16 cellular contexts compared by ENCODE assay signal in genomic region chr2:24515841-24516240, GRCh38. TPM values are rescaled to one million over a fixed set of nuclear protein-coding genes. Genes with fewer than 3 reads are reported as not detected.
DNase-seq lines count a peak whose midpoint lies in the region; ATAC-seq, FAIRE-seq and TF ChIP-seq lines count a peak whose summit lies in the region.
"Had no signal": no experiment of that assay in that cellular context is flagged by ENCODE, and none has a peak within 500 bp of the region (broad histone marks: within the 10 kb centered on the region; RNA-seq: fewer than 3 reads in every experiment).

No MANE protein-coding gene starts in this region.

- peak overlapping the region; percentile 33 for H3K27ac ChIP-seq in OCI-LY3 (ENCODE audit: low read length)
- H3K27ac ChIP-seq in endothelial cell of umbilical vein (ENCODE audit: insufficient read depth, low read depth, low read length): no peak overlapping the region
- peak overlapping the region; percentile 70 to 73 for H3K27ac ChIP-seq in small intestine (ENCODE audit: low read depth in 1 of 2, low read length in 1 of 2)

- no peak overlapping the region for H3K4me3 Mint-ChIP-seq in activated CD4-positive, alpha-beta T cell treated with anti-CD3 and anti-CD28 coated beads for 36 hours
- H3K4me3 Mint-ChIP-seq: activated naive CD4-positive, alpha-beta T cell treated with anti-CD3 and anti-CD28 coated beads, Interleukin-2, amount 50 U/mL, for 24 hours had no signal

- H3K4me3 ChIP-seq in OCI-LY3 (ENCODE audit: low read length) (peak overlapping the region; percentile 43), endothelial cell of umbilical vein (replicated peaks in 1 of 3; ENCODE audit: insufficient read depth in 1 of 3, low read depth in 1 of 3, low read length in 3 of 3) (no peak overlapping the region), small intestine (ENCODE audit: low read depth in 1 of 2, low read length in 2 of 2) (no peak overlapping the region)

- no peaks in the 10 kb centered on the region for H3K9me3 Mint-ChIP-seq in activated CD4-positive, alpha-beta T cell treated with anti-CD3 and anti-CD28 coated beads for 36 hours (ENCODE audit: low read depth)
- H3K9me3 Mint-ChIP-seq: activated naive CD4-positive, alpha-beta T cell treated with anti-CD3 and anti-CD28 coated beads, Interleukin-2, amount 50 U/mL, for 24 hours had no signal

- H3K4me1 Mint-ChIP-seq in activated CD4-positive, alpha-beta T cell treated with anti-CD3 and anti-CD28 coated beads for 36 hours: peaks cover 58% of the 10 kb centered on the region

- peak; percentile 61 for ATAC-seq in activated CD4-positive, alpha-beta T cell treated with anti-CD3 and anti-CD28 coated beads for 36 hours
- ATAC-seq in GM21723 (IDR thresholded peaks at IDR 0.05; ENCODE audit: unreplicated experiment): no peak

- H4K20me1 ChIP-seq in OCI-LY3 (ENCODE audit: insufficient read depth, low read length) (no peaks in the 10 kb centered on the region), endothelial cell of umbilical vein (replicated peaks; ENCODE audit: control insufficient read depth, extremely low read depth, insufficient read depth, low read length) (peaks cover 3% of the 10 kb centered on the region)

- BruUV-seq in endothelial cell of umbilical vein (replicated peaks; lab: Mats Ljungman, UMichigan): no TSS peak

- H3K79me2 ChIP-seq in OCI-LY3 (ENCODE audit: low read length) (peaks cover 45% of the 10 kb centered on the region), endothelial cell of umbilical vein (ENCODE audit: control insufficient read depth, insufficient read depth, low read length) (peaks cover 2% of the 10 kb centered on the region)

- no peak for TF ChIP-seq POLR2A in endothelial cell of umbilical vein (IDR thresholded peaks at IDR 0.05; ENCODE audit: low read depth, low read length)

- H3K4me2 ChIP-seq in OCI-LY3 (ENCODE audit: low read length): peak overlapping the region; percentile 67
- H3K4me2 ChIP-seq in endothelial cell of umbilical vein (ENCODE audit: insufficient read depth, low read length): no peak overlapping the region

- intact Hi-C loops in activated CD4-positive, alpha-beta T cell treated with anti-CD3 and anti-CD28 coated beads for 36 hours (cut with DNase I, micrococcal nuclease): no loop called here
- intact Hi-C loops in endothelial cell of umbilical vein (cut with micrococcal nuclease): no loop called here

- H3K9ac ChIP-seq in OCI-LY3 (ENCODE audit: low read length) (peak overlapping the region; percentile 7; the same call in 1 of the 2 replicates), endothelial cell of umbilical vein (replicated peaks; ENCODE audit: extremely low read depth, insufficient read depth, low read length) (no peak overlapping the region)

- H2AFZ ChIP-seq in OCI-LY3 (ENCODE audit: low read depth, low read length) (no peak overlapping the region), endothelial cell of umbilical vein (ENCODE audit: low read depth, low read length) (no peak overlapping the region)

- no peaks in the 10 kb centered on the region for H3K36me3 ChIP-seq in OCI-LY3 (replicated peaks; ENCODE audit: low read depth, low read length)
- H3K36me3 ChIP-seq in endothelial cell of umbilical vein (ENCODE audit: control insufficient read depth in 2 of 2, extremely low read depth in 1 of 2, insufficient read depth in 2 of 2, low read length in 2 of 2): no peaks in the 10 kb centered on the region
- no peaks in the 10 kb centered on the region for H3K36me3 ChIP-seq in small intestine (ENCODE audit: control insufficient read depth in 2 of 2, insufficient read depth in 2 of 2, low read length in 2 of 2)

- CTCF ChIA-PET in activated CD4-positive, alpha-beta T cell treated with anti-CD3 and anti-CD28 coated beads for 36 hours (lab: Charles Lee): interaction anchor here (0.6 to 1.5 kb wide), 5 partner anchors 9 to 110 kb away, joined by 3 to 4 read pairs (median 3); no protein-coding TSS in a partner anchor
- CTCF ChIA-PET in endothelial cell of umbilical vein (lab: Charles Lee): interaction anchor here (1.2 to 1.5 kb wide), 2 partner anchors 9 to 312 kb away, joined by 4 read pairs; no protein-coding TSS in a partner anchor

- H3K27ac Mint-ChIP-seq in activated CD4-positive, alpha-beta T cell treated with anti-CD3 and anti-CD28 coated beads for 36 hours: no peak overlapping the region

- POLR2A ChIA-PET in activated CD4-positive, alpha-beta T cell treated with anti-CD3 and anti-CD28 coated beads for 36 hours (lab: Charles Lee): interaction anchor here (0.6 to 1.0 kb wide), 2 partner anchors 24 to 34 kb away, joined by 3 read pairs; no protein-coding TSS in a partner anchor
- POLR2A ChIA-PET in endothelial cell of umbilical vein (lab: Charles Lee): no interaction called here

- WGBS in small intestine, 3 donors: 90% methylated on average over 3 of the region's 3 CpGs; no CpG with 5 or more reads in 2 of the 3 donors

- dilution Hi-C loops in endothelial cell of umbilical vein (cut with MboI; ENCODE audit: extremely low pct_ligation_motif_present, low sequenced_read_pairs): no loop called here

- no peaks in the 10 kb centered on the region for H3K27me3 ChIP-seq in OCI-LY3 (ENCODE audit: low read depth, low read length)
- no peaks in the 10 kb centered on the region for H3K27me3 ChIP-seq in endothelial cell of umbilical vein (ENCODE audit: control insufficient read depth in 2 of 2, insufficient read depth in 2 of 2, low read length in 2 of 2)
- H3K27me3 ChIP-seq in small intestine (ENCODE audit: control insufficient read depth in 2 of 2, insufficient read depth in 2 of 2, low read length in 2 of 2): no peaks in the 10 kb centered on the region

- peak; percentile 12 for FAIRE-seq in endothelial cell of umbilical vein (lab: Jason Lieb, UNC)
- no peak for FAIRE-seq in small intestine (lab: Jason Lieb, UNC)
- FAIRE-seq: endometrium had no signal

- peaks cover 43% of the 10 kb centered on the region for H3K4me1 ChIP-seq in OCI-LY3 (ENCODE audit: low read length)
- no peaks in the 10 kb centered on the region for H3K4me1 ChIP-seq in endothelial cell of umbilical vein (ENCODE audit: control insufficient read depth, extremely low read depth, insufficient read depth, low read length)
- peaks cover 2 to 6% of the 10 kb centered on the region in 2 donors for H3K4me1 ChIP-seq in small intestine (ENCODE audit: control insufficient read depth in 2 of 2, insufficient read depth in 1 of 2, low read depth in 1 of 2, low read length in 1 of 2)

- H3K36me3 Mint-ChIP-seq in activated CD4-positive, alpha-beta T cell treated with anti-CD3 and anti-CD28 coated beads for 36 hours (ENCODE audit: low read depth): no peaks in the 10 kb centered on the region

- H3K9me3 ChIP-seq in OCI-LY3 (ENCODE audit: insufficient read depth, low read length) (no peaks in the 10 kb centered on the region), endothelial cell of umbilical vein (replicated peaks; ENCODE audit: control insufficient read depth, insufficient read depth, low read length) (no peaks in the 10 kb centered on the region), small intestine (ENCODE audit: control insufficient read depth, low read depth) (no peaks in the 10 kb centered on the region)

- H3K27me3 Mint-ChIP-seq in activated CD4-positive, alpha-beta T cell treated with anti-CD3 and anti-CD28 coated beads for 36 hours: no peaks in the 10 kb centered on the region
- H3K27me3 Mint-ChIP-seq: activated naive CD4-positive, alpha-beta T cell treated with anti-CD3 and anti-CD28 coated beads, Interleukin-2, amount 50 U/mL, for 24 hours had no signal

- DNase-seq in activated CD4-positive, alpha-beta T cell treated with anti-CD3 and anti-CD28 coated beads for 36 hours: no peak
- no peak for DNase-seq in activated CD4-positive, alpha-beta T cell treated with anti-CD3 and anti-CD28 coated beads for 4 hours
- DNase-seq in endothelial cell of umbilical vein (ENCODE audit: low read depth, low spot score) (no peak), small intestine (peak; percentile 66), UCSD-AML1 (lab: John Stamatoyannopoulos, UW; ENCODE audit: unreplicated experiment) (no peak), amygdala (lab: John Stamatoyannopoulos, UW) (no peak)
- DNase-seq: activated CD4-positive, CD25-positive, alpha-beta regulatory T cell; activated CD8-positive, alpha-beta memory T cell treated with anti-CD3 and anti-CD28 coated beads, Interleukin-2, amount 50 U/mL, for 4 hours; glutamatergic neuron; left cardiac atrium; NCI-H1092; NCI-H2227 treated with DMSO at 0.1 percent for 48 hours had no signal

- H3K9me1 ChIP-seq in endothelial cell of umbilical vein (replicated peaks; ENCODE audit: control insufficient read depth, extremely low read depth, insufficient read depth, low read length): no peaks in the 10 kb centered on the region

- TF ChIP-seq CTCF in OCI-LY3 (IDR thresholded peaks at IDR 0.05; ENCODE audit: low read depth, low read length): no peak
- no peak for TF ChIP-seq CTCF in endothelial cell of umbilical vein (IDR thresholded peaks at IDR 0.05; ENCODE audit: extremely low read depth in 1 of 2, insufficient read depth in 1 of 2, low read depth in 1 of 2, low read length in 2 of 2)

TF ChIP-seq in endothelial cell of umbilical vein, 7 proteins besides CTCF, POLR2A, EP300 and RAD21:
- TF ChIP-seq MYC (IDR thresholded peaks at IDR 0.05; ENCODE audit: low read depth, low read length) (no peak), JUN (IDR thresholded peaks at IDR 0.05; ENCODE audit: borderline replicate concordance, insufficient read depth, insufficient read length, low read depth) (no peak), EZH2 (IDR thresholded peaks at IDR 0.05; ENCODE audit: borderline replicate concordance, low read depth, low read length, severe bottlenecking) (no peak), FOS (IDR thresholded peaks at IDR 0.05; ENCODE audit: borderline replicate concordance, insufficient read depth, low read length) (no peak), MAX (IDR thresholded peaks at IDR 0.05; ENCODE audit: insufficient read depth, insufficient read length) (no peak), POLR2AphosphoS5 (IDR thresholded peaks at IDR 0.05; ENCODE audit: insufficient read depth, low read depth, low read length) (no peak), GATA2 (IDR thresholded peaks at IDR 0.05; ENCODE audit: insufficient read depth, insufficient read length, low read depth, low read length) (no peak)

RNA-seq across cellular contexts. Expression of gene NCOA1, which starts 24.8 kb away (rescaled TPM):
- 10 to 100 TPM; 20.6 to 29.3 TPM for total RNA-seq in activated CD4-positive, alpha-beta T cell treated with anti-CD3 and anti-CD28 coated beads for 36 hours
- total RNA-seq in endothelial cell of umbilical vein: 10.9 and 14.1 TPM in 2 replicates
- 11.3 and 11.4 TPM in 2 replicates for polyA plus RNA-seq in endothelial cell of umbilical vein
- polyA plus RNA-seq in endothelial cell of umbilical vein (2011; cell fraction: cytosol; rRNA removed): 10.4 and 10.5 TPM in 2 replicates
- 26.3 TPM in 2 replicates for polyA plus RNA-seq in endothelial cell of umbilical vein (2011; cell fraction: nucleus; rRNA removed)
- polyA plus RNA-seq in endothelial cell of umbilical vein (2012): 8.1 and 8.5 TPM in 2 replicates
- 52.9 and 57.8 TPM in 2 replicates for polyA minus RNA-seq in endothelial cell of umbilical vein
- polyA minus RNA-seq in endothelial cell of umbilical vein (2011; cell fraction: cytosol; rRNA and poly(A)+ RNA removed): 6.9 TPM
- polyA minus RNA-seq in endothelial cell of umbilical vein (2011; cell fraction: nucleus; rRNA and poly(A)+ RNA removed): 102 and 168 TPM in 2 replicates
- polyA plus RNA-seq in small intestine: 10 to 100 TPM; 13.8 to 21.9 (median 18.9) TPM
